Comparison of ENCODE assay signal across 8 cellular contexts in genomic region chr17:68497885-68498319, GRCh38. TPM values are rescaled to one million over a fixed set of nuclear protein-coding genes. Genes with fewer than 3 reads are reported as not detected.
DNase-seq lines count a peak whose midpoint lies in the region; ATAC-seq lines count a peak whose summit lies in the region.

No MANE protein-coding gene starts in this region.

- no peaks in the 10 kb centered on the region for H3K9me3 ChIP-seq in GM23248 (ENCODE audit: low read depth)

- no peaks in the 10 kb centered on the region for H3K79me2 ChIP-seq in GM23248 (ENCODE audit: insufficient read depth)

- no peaks in the 10 kb centered on the region for H3K36me3 ChIP-seq in GM23248 (ENCODE audit: low read depth)

- peaks cover 2% of the 10 kb centered on the region for H3K27me3 Mint-ChIP-seq in IgD-negative memory B cell

- H3F3A ChIP-seq in GM23248 (ENCODE audit: insufficient read depth) = no peaks in the 10 kb centered on the region; the same call in 1 of the 2 replicates

- H3K9me2 ChIP-seq in GM23248 (ENCODE audit: insufficient read depth) = no peaks in the 10 kb centered on the region

- H3K27ac Mint-ChIP-seq in IgD-negative memory B cell = peak overlapping the region; percentile 86 to 94 (median 93)

- no peak overlapping the region for H3K4me2 ChIP-seq in GM23248 (ENCODE audit: unreplicated experiment)

- 0 out of 2 replicates have a peak, but pooled peaks cover 3% of the 10 kb centered on the region for H3K4me1 ChIP-seq in GM23248 (ENCODE audit: insufficient read depth)

- peaks cover 20 to 29% (median 24%) of the 10 kb centered on the region in 3 donors for H3K4me1 Mint-ChIP-seq in IgD-negative memory B cell

- peaks cover 0 to 2% (median 0%) of the 10 kb centered on the region in 3 donors for H3K9me3 Mint-ChIP-seq in IgD-negative memory B cell

- no peaks in the 10 kb centered on the region for H3K27me3 ChIP-seq in GM23248 (replicated peaks; ENCODE audit: insufficient read depth)

- DNase-seq in germinal center (ENCODE audit: low spot score) = peak; percentile 69
- no peak for DNase-seq in GM23248
- DNase-seq in nucleus accumbens (lab: John Stamatoyannopoulos, UW) = no peak
- DNase-seq in NCI-H345 treated with DMSO at 0.1 percent for 48 hours (lab: John Stamatoyannopoulos, UW; ENCODE audit: unreplicated experiment) = no peak
- DNase-seq in stimulated activated naive CD4-positive, alpha-beta T cell (lab: John Stamatoyannopoulos, UW) = no peak

- ATAC-seq in GM18498 (IDR thresholded peaks at IDR 0.05; ENCODE audit: unreplicated experiment) = peak; percentile 94
- peak; percentile 91 for ATAC-seq in GM21529 (IDR thresholded peaks at IDR 0.05; ENCODE audit: unreplicated experiment)

- peak overlapping the region; percentile 46 to 94 (median 75) for H3K4me3 Mint-ChIP-seq in IgD-negative memory B cell

- WGBS in GM23248 (ENCODE audit: low coverage in 1 of 2, low lambda C conversion rate in 2 of 2, missing lambda C conversion rate in 2 of 2), 2 experiments = 55 to 66% methylated on average over 3 of the region's 3 CpGs

- no peak overlapping the region for H3K27ac ChIP-seq in GM23248

- in situ Hi-C loops in GM23248 (cut with MboI) = no loop called here

- no peaks in the 10 kb centered on the region for H4K20me1 ChIP-seq in GM23248 (ENCODE audit: insufficient read depth)

- no peak overlapping the region for H3K9ac ChIP-seq in GM23248

- H3K36me3 Mint-ChIP-seq in IgD-negative memory B cell = no peaks in the 10 kb centered on the region

- no peak overlapping the region for H3K4me3 ChIP-seq in GM23248

- H2AFZ ChIP-seq in GM23248 = no peak overlapping the region

RNA-seq across cellular contexts. Expression of gene PRKAR1A, which starts 14.3 kb away (rescaled TPM):
- polyA plus RNA-seq in IgD-negative memory B cell = 175 TPM
- 281 and 287 TPM in 2 replicates for total RNA-seq in GM23248 (2014; rRNA removed; shearing (Covaris generic))
- 331 and 332 TPM in 2 replicates for polyA plus RNA-seq in GM23248 (2016; fragmentation: Nextera tagmentation; extraction: Ambion mirVana)

RNA-seq across cellular contexts. Expression of gene WIPI1, which starts 40.6 kb away (rescaled TPM):
- polyA plus RNA-seq in IgD-negative memory B cell (6.7 TPM), GM23248 (2016; fragmentation: Nextera tagmentation; extraction: Ambion mirVana) (99.1 and 100 TPM in 2 replicates)
- total RNA-seq in GM23248 (2014; rRNA removed; shearing (Covaris generic)) = 82.0 and 91.4 TPM in 2 replicates

Comparison
In these comparisons a context has a peak if more than half of its experiments do, and no peak if none do; other contexts are left out.
1. RNA of gene WIPI1, which starts 40.6 kb away (polyA plus RNA-seq): 99.1 to 100 TPM in GM23248; 6.7 TPM in IgD-negative memory B cell (single experiment); every median in the first group is over 10 times any median in the second.